ENCODE assay signal across 21 cellular contexts in the genomic region with DNA sequence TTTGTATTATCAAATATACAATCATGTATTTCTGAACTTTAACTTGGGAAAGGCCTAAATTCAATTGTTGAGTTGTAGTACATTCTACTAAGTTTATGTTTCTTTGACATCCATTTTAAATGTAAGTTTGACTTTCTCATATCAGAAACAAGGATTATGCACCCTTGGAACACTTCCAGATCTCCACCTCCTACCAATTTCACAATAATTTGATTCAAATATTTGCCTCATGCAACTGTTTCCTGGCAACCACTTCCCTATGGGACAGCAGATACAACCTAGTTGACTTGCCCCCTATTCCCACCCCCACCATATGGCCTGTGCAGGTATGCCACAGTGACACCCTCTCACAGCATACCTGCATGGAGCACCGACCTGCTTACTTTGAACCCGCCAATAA.
"Had no signal": no experiment of that assay in that cellular context is flagged by ENCODE, and none has a peak within 500 bp of the region (broad histone marks: within the 10 kb centered on the region; RNA-seq: fewer than 3 reads in every experiment).

No MANE protein-coding gene starts in this region.

- ATAC-seq: activated CD4-positive, alpha-beta T cell treated with anti-CD3 and anti-CD28 coated beads for 36 hours; K562; T-helper 17 cell had no signal

- DNase-seq: activated CD4-positive, alpha-beta memory T cell treated with anti-CD3 and anti-CD28 coated beads, Interleukin-2, amount 10 ng/mL, durations not matched to agents 7 days and 5 days; activated CD4-positive, alpha-beta T cell treated with anti-CD3 and anti-CD28 coated beads for 36 hours; activated CD4-positive, alpha-beta T cell treated with anti-CD3 and anti-CD28 coated beads, Interleukin-2, amount 50 U/mL, for 1 hour; activated CD4-positive, CD25-positive, alpha-beta regulatory T cell; activated gamma-delta T cell treated with Interleukin-2 at 50 U/mL for 16 hours; activated naive CD4-positive, alpha-beta T cell treated with anti-CD3 and anti-CD28 coated beads, Interleukin-2, amount 10 ng/mL, durations not matched to agents 7 days and 5 days; activated naive CD8-positive, alpha-beta T cell treated with anti-CD3 and anti-CD28 coated beads for 36 hours; activated T-cell treated with anti-CD3 and anti-CD28 coated beads for 4 hours; activated T-cell treated with anti-CD3 and anti-CD28 coated beads, Interleukin-2, amount 50 U/mL, for 48 hours; adrenal gland; aorta; Karpas-422; NCI-H1048; NCI-H146; NCI-H187 treated with DMSO at 0.1 percent for 48 hours; NCI-H2107; NCI-H510A treated with DMSO at 0.1 percent for 48 hours; SIG-M5; T-helper 17 cell; T1000 had no signal
